ENCODE assay signal across 12 cellular contexts in genomic region chr4:147777456-147778091, GRCh38. TPM values are rescaled to one million over a fixed set of nuclear protein-coding genes. Genes with fewer than 3 reads are reported as not detected.
DNase-seq lines count a peak whose midpoint lies in the region; ATAC-seq and TF ChIP-seq lines count a peak whose summit lies in the region.
"Had no signal": no experiment of that assay in that cellular context is flagged by ENCODE, and none has a peak within 500 bp of the region (broad histone marks: within the 10 kb centered on the region; RNA-seq: fewer than 3 reads in every experiment).

No MANE protein-coding gene starts in this region.

- DNase-seq in MCF 10A (ENCODE audit: unreplicated experiment) (peak; percentile 55), breast epithelium (ENCODE audit: low spot score in 2 of 2) (no peak), PC-9 (peak in 1 of 2 experiments; percentile 79), epithelial cell of esophagus (ENCODE audit: low read depth) (peak; percentile 44), NOMO-1 treated with DMSO at 0.1 percent for 48 hours (lab: John Stamatoyannopoulos, UW; ENCODE audit: unreplicated experiment) (no peak), sciatic nerve (ENCODE audit: low spot score) (no peak)
- DNase-seq in stimulated activated naive CD8-positive, alpha-beta T cell treated with anti-CD3 and anti-CD28 coated beads, Interleukin-15, amount 100 ng/mL, for 72 hours: no peak
- DNase-seq: activated CD4-positive, alpha-beta T cell treated with anti-CD3 and anti-CD28 coated beads for 1 hour; amygdala; NCI-H2171 had no signal

- H3K36me3 Mint-ChIP-seq in MCF 10A (ENCODE audit: insufficient read depth, unreplicated experiment): no peaks in the 10 kb centered on the region
- H3K36me3 Mint-ChIP-seq: memory B cell had no signal

- H3K4me1 Mint-ChIP-seq in MCF 10A (ENCODE audit: insufficient read depth, unreplicated experiment): peaks cover 29% of the 10 kb centered on the region
- peaks cover 29% of the 10 kb centered on the region for H3K4me1 Mint-ChIP-seq in stimulated activated naive CD8-positive, alpha-beta T cell treated with anti-CD3 and anti-CD28 coated beads, Interleukin-15, amount 100 ng/mL, for 72 hours

- H3K4me3 ChIP-seq in breast epithelium: no peak overlapping the region
- no peak overlapping the region for H3K4me3 ChIP-seq in PC-9
- H3K4me3 ChIP-seq in epithelial cell of esophagus (ENCODE audit: low read length): no peak overlapping the region

- H3K79me2 ChIP-seq in PC-9 (ENCODE audit: low read depth): peaks cover 77% of the 10 kb centered on the region

- no peak overlapping the region for H3K27ac ChIP-seq in breast epithelium
- H3K27ac ChIP-seq in PC-9: peak overlapping the region; percentile 47; the same call in 1 of the 2 replicates

- peak; percentile 62 for ATAC-seq in stimulated activated naive CD8-positive, alpha-beta T cell treated with anti-CD3 and anti-CD28 coated beads, Interleukin-15, amount 100 ng/mL, for 72 hours
- ATAC-seq in GM18502 (IDR thresholded peaks at IDR 0.05; ENCODE audit: poor library complexity, unreplicated experiment) (no peak), sciatic nerve (no peak)

- POLR2A ChIA-PET in MCF 10A (lab: Yijun Ruan, JAX) (no interaction called here), PC-9 (lab: Charles Lee; ENCODE audit: unreplicated experiment) (no interaction called here)

- no peaks in the 10 kb centered on the region for H3K9me2 ChIP-seq in PC-9 (ENCODE audit: insufficient read depth)

- intact Hi-C loops in MCF 10A (cut with micrococcal nuclease) (no loop called here), breast epithelium (cut with DNase I; ENCODE audit: low total_unique reads) (no loop called here), PC-9 (cut with micrococcal nuclease; ENCODE audit: unreplicated experiment) (loop anchor here (5.0 kb wide), 1 partner anchor 55 kb away; no protein-coding TSS in a partner anchor), sciatic nerve (cut with DNase I) (no loop called here)

- peak overlapping the region; percentile 38; the same call in 1 of the 2 replicates for H3K4me2 ChIP-seq in PC-9

- TF ChIP-seq CTCF in MCF 10A (IDR thresholded peaks at IDR 0.05; ENCODE audit: unreplicated experiment): no peak
- TF ChIP-seq CTCF in breast epithelium (IDR thresholded peaks at IDR 0.05): no peak
- no peak for TF ChIP-seq CTCF in PC-9 (conservative IDR thresholded peaks at IDR 0.05)
- TF ChIP-seq CTCF in epithelial cell of esophagus (IDR thresholded peaks at IDR 0.05; ENCODE audit: insufficient read depth, low read depth, low read length, missing control alignments): no peak

- H2AFZ ChIP-seq in PC-9: no peak overlapping the region

- H3K36me3 ChIP-seq in breast epithelium (no peaks in the 10 kb centered on the region), PC-9 (ENCODE audit: low read depth) (no peaks in the 10 kb centered on the region; the same call in 1 of the 2 replicates)

- no peak overlapping the region for H3K4me3 Mint-ChIP-seq in MCF 10A (ENCODE audit: unreplicated experiment)
- no peak overlapping the region for H3K4me3 Mint-ChIP-seq in stimulated activated naive CD8-positive, alpha-beta T cell treated with anti-CD3 and anti-CD28 coated beads, Interleukin-15, amount 100 ng/mL, for 72 hours
- H3K4me3 Mint-ChIP-seq: memory B cell had no signal

- H3F3A ChIP-seq in PC-9 (ENCODE audit: insufficient read depth, low read depth): peaks cover 27% of the 10 kb centered on the region

- CTCF ChIA-PET in MCF 10A (lab: Yijun Ruan, JAX): no interaction called here
- CTCF ChIA-PET in PC-9 (lab: Charles Lee): no interaction called here

- no peaks in the 10 kb centered on the region for H4K20me1 ChIP-seq in PC-9 (ENCODE audit: insufficient read depth)

- H3K9me3 Mint-ChIP-seq in MCF 10A (ENCODE audit: unreplicated experiment): no peaks in the 10 kb centered on the region
- H3K9me3 Mint-ChIP-seq in stimulated activated naive CD8-positive, alpha-beta T cell treated with anti-CD3 and anti-CD28 coated beads, Interleukin-15, amount 100 ng/mL, for 72 hours: no peaks in the 10 kb centered on the region
- H3K9me3 Mint-ChIP-seq: memory B cell had no signal

- no peak overlapping the region for H3K27ac Mint-ChIP-seq in MCF 10A (ENCODE audit: low read depth, unreplicated experiment)
- no peak overlapping the region for H3K27ac Mint-ChIP-seq in stimulated activated naive CD8-positive, alpha-beta T cell treated with anti-CD3 and anti-CD28 coated beads, Interleukin-15, amount 100 ng/mL, for 72 hours
- H3K27ac Mint-ChIP-seq: memory B cell had no signal

- H3K4me1 ChIP-seq in breast epithelium: no peaks in the 10 kb centered on the region
- peaks cover 46% of the 10 kb centered on the region for H3K4me1 ChIP-seq in PC-9 (replicated peaks; ENCODE audit: insufficient read depth)

- no peaks in the 10 kb centered on the region for H3K27me3 ChIP-seq in breast epithelium
- H3K27me3 ChIP-seq in PC-9 (ENCODE audit: insufficient read depth, low read depth): no peaks in the 10 kb centered on the region

- TF ChIP-seq POLR2A in breast epithelium (IDR thresholded peaks at IDR 0.05): no peak

- no peaks in the 10 kb centered on the region for H3K9me3 ChIP-seq in breast epithelium
- H3K9me3 ChIP-seq in PC-9 (ENCODE audit: insufficient read depth, low read depth): no peaks in the 10 kb centered on the region

- BruUV-seq in MCF 10A (replicated peaks; lab: Mats Ljungman, UMichigan): no TSS peak
- BruUV-seq in PC-9 (replicated peaks; lab: Mats Ljungman, UMichigan): no TSS peak

- H3K27me3 Mint-ChIP-seq in MCF 10A (ENCODE audit: insufficient read depth, unreplicated experiment): no peaks in the 10 kb centered on the region
- H3K27me3 Mint-ChIP-seq in stimulated activated naive CD8-positive, alpha-beta T cell treated with anti-CD3 and anti-CD28 coated beads, Interleukin-15, amount 100 ng/mL, for 72 hours: no peaks in the 10 kb centered on the region

RNA-seq across cellular contexts. Expression of gene ARHGAP10, which starts 45.7 kb away (rescaled TPM):
- total RNA-seq in MCF 10A (2022) (22.4 and 24.6 TPM in 2 replicates), breast epithelium (100 to 1,000 TPM in 1 of 3 donors, 10 to 100 TPM in 2; 49.5 to 138 (median 62.6) TPM), PC-9 (2021) (21.7 and 27.5 TPM in 2 replicates), sciatic nerve (89.2 TPM)

Comparison
In these comparisons a context has a peak if more than half of its experiments do, and no peak if none do; other contexts are left out.
1. DNase-seq: peak in MCF 10A (single experiment) and epithelial cell of esophagus (single experiment); none in breast epithelium (0 of 2), stimulated activated naive CD8-positive, alpha-beta T cell treated with anti-CD3 and anti-CD28 coated beads, Interleukin-15, amount 100 ng/mL, for 72 hours (0 of 2), NOMO-1 treated with DMSO at 0.1 percent for 48 hours (single experiment) and sciatic nerve (single experiment).